In genomic region chr9:77601476-77602056, GRCh38 we compare ENCODE assay signal across 1 cellular context.
TF ChIP-seq lines count a peak whose summit lies in the region.

No MANE protein-coding gene starts in this region.

TF ChIP-seq in SK-N-SH, 30 proteins besides CTCF, POLR2A, EP300 and RAD21 (continued from another document):
- TF ChIP-seq, protein P1, sequence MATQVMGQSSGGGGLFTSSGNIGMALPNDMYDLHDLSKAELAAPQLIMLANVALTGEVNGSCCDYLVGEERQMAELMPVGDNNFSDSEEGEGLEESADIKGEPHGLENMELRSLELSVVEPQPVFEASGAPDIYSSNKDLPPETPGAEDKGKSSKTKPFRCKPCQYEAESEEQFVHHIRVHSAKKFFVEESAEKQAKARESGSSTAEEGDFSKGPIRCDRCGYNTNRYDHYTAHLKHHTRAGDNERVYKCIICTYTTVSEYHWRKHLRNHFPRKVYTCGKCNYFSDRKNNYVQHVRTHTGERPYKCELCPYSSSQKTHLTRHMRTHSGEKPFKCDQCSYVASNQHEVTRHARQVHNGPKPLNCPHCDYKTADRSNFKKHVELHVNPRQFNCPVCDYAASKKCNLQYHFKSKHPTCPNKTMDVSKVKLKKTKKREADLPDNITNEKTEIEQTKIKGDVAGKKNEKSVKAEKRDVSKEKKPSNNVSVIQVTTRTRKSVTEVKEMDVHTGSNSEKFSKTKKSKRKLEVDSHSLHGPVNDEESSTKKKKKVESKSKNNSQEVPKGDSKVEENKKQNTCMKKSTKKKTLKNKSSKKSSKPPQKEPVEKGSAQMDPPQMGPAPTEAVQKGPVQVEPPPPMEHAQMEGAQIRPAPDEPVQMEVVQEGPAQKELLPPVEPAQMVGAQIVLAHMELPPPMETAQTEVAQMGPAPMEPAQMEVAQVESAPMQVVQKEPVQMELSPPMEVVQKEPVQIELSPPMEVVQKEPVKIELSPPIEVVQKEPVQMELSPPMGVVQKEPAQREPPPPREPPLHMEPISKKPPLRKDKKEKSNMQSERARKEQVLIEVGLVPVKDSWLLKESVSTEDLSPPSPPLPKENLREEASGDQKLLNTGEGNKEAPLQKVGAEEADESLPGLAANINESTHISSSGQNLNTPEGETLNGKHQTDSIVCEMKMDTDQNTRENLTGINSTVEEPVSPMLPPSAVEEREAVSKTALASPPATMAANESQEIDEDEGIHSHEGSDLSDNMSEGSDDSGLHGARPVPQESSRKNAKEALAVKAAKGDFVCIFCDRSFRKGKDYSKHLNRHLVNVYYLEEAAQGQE (IDR thresholded peaks at IDR 0.05; ENCODE audit: low read depth, low read length): no peak
- TF ChIP-seq, protein P2, sequence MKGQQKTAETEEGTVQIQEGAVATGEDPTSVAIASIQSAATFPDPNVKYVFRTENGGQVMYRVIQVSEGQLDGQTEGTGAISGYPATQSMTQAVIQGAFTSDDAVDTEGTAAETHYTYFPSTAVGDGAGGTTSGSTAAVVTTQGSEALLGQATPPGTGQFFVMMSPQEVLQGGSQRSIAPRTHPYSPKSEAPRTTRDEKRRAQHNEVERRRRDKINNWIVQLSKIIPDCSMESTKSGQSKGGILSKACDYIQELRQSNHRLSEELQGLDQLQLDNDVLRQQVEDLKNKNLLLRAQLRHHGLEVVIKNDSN (IDR thresholded peaks at IDR 0.05; ENCODE audit: borderline replicate concordance, low read depth): no peak
- TF ChIP-seq POLR2AphosphoS5 (IDR thresholded peaks at IDR 0.05; ENCODE audit: low read depth, low read length) (no peak), MEF2A (IDR thresholded peaks at IDR 0.05; ENCODE audit: borderline replicate concordance, low read depth) (no peak)
